In the genomic region with DNA sequence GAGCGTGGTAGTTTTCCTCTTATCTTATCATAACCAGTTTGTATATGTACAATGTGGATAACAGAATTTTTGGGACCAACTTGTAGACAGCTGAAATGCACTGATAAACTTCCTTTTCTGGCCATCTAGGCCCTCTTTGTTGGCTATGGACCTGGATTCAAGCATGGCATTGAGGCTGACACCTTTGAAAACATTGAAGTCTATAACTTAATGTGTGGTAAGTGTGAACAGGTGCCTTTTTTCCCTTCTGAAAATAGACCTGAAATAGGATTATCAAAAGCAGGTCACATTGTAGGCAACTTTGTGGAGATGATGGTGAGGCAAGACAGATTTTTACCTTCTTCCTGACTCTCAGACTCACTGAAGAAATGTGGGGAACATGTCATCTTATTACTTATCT, we compare ENCODE assay signal across 23 cellular contexts.
"Had no signal": no experiment of that assay in that cellular context is flagged by ENCODE, and none has a peak within 500 bp of the region (broad histone marks: within the 10 kb centered on the region; RNA-seq: fewer than 3 reads in every experiment).

No MANE protein-coding gene starts in this region.

- H3K27me3 Mint-ChIP-seq: progenitor cell of endocrine pancreas; stimulated activated naive B cell treated with anti-CD40 and anti-IgM and Interleukin-4, amounts not matched to agents 10 μg/mL and 1 μg/mL and 100 μg/mL, for 72 hours had no signal

- H3K36me3 Mint-ChIP-seq: naive thymus-derived CD8-positive, alpha-beta T cell had no signal

- H3K9me3 Mint-ChIP-seq: nephron; neural crest cell; stimulated activated naive B cell treated with anti-CD40 and anti-IgM and Interleukin-4, amounts not matched to agents 10 μg/mL and 1 μg/mL and 100 μg/mL, for 72 hours had no signal

- H3K4me1 Mint-ChIP-seq: naive thymus-derived CD8-positive, alpha-beta T cell; nephron; neural crest cell had no signal

- ATAC-seq: left colon; left lung; lower lobe of right lung; naive thymus-derived CD8-positive, alpha-beta T cell; right lobe of liver; stimulated activated naive B cell treated with anti-CD40 and anti-IgM and Interleukin-4, amounts not matched to agents 10 μg/mL and 1 μg/mL and 100 μg/mL, for 72 hours; stimulated activated naive CD8-positive, alpha-beta T cell treated with anti-CD3 and anti-CD28 coated beads, Interleukin-15, Interleukin-2, amounts not matched to agents 100 U/mL and 50 U/mL, for 24 hours had no signal

- H3K4me3 Mint-ChIP-seq: naive thymus-derived CD8-positive, alpha-beta T cell; nephron; neural crest cell; stimulated activated naive B cell treated with anti-CD40 and anti-IgM and Interleukin-4, amounts not matched to agents 10 μg/mL and 1 μg/mL and 100 μg/mL, for 72 hours had no signal

- DNase-seq: hippocampal formation; left colon; left lung; lower lobe of right lung; mammary epithelial cell; mesenchymal stem cell; naive thymus-derived CD8-positive, alpha-beta T cell; nucleus accumbens; right lobe of liver; stimulated activated CD4-positive, alpha-beta T cell treated with anti-CD3 and anti-CD28 coated beads, Interleukin-1b, Interleukin-23, amount 100 ng/mL, for 48 hours; stimulated activated CD4-positive, alpha-beta T cell treated with anti-CD3 and anti-CD28 coated beads, Interleukin-2, amount 100 ng/mL, for 48 hours; stimulated activated CD4-positive, alpha-beta T cell treated with anti-CD3 and anti-CD28 coated beads, Interleukin-4, amount 100 ng/mL, for 4 hours; stimulated activated CD8-positive, alpha-beta memory T cell treated with anti-CD3 and anti-CD28 coated beads, Interleukin-4, amount 100 ng/mL, for 48 hours; stimulated activated naive B cell treated with anti-CD40 and anti-IgM and Interleukin-4, amounts not matched to agents 10 μg/mL and 1 μg/mL and 100 μg/mL, for 72 hours; stimulated activated naive CD8-positive, alpha-beta T cell treated with anti-CD3 and anti-CD28 coated beads, Interleukin-15, Interleukin-2, amounts not matched to agents 100 U/mL and 50 U/mL, for 24 hours; stomach; testis; thyroid gland; transverse colon; upper lobe of left lung had no signal

- H3K27ac Mint-ChIP-seq: nephron; progenitor cell of endocrine pancreas; stimulated activated naive B cell treated with anti-CD40 and anti-IgM and Interleukin-4, amounts not matched to agents 10 μg/mL and 1 μg/mL and 100 μg/mL, for 72 hours had no signal
